ENCODE assay signal across 21 cellular contexts in genomic region chr11:71986131-71986530, GRCh38. TPM values are rescaled to one million over a fixed set of nuclear protein-coding genes. Genes with fewer than 3 reads are reported as not detected.
DNase-seq lines count a peak whose midpoint lies in the region; ATAC-seq, FAIRE-seq and TF ChIP-seq lines count a peak whose summit lies in the region.
"Had no signal": no experiment of that assay in that cellular context is flagged by ENCODE, and none has a peak within 500 bp of the region (broad histone marks: within the 10 kb centered on the region; RNA-seq: fewer than 3 reads in every experiment).

No MANE protein-coding gene starts in this region.

- H4K20me1 ChIP-seq in K562 (replicated peaks; ENCODE audit: control insufficient read depth, insufficient read depth, low read length): no peaks in the 10 kb centered on the region

- H3K27me3 ChIP-seq in K562 (ENCODE audit: control insufficient read depth in 2 of 2, insufficient read depth in 2 of 2, low read length in 2 of 2): no peaks in the 10 kb centered on the region
- H3K27me3 ChIP-seq: pancreas had no signal

- 89% methylated on average over 2 of the region's 2 CpGs for WGBS in K562 (ENCODE audit: insufficient coverage, low coverage, missing lambda C conversion rate)

- H3K79me2 ChIP-seq in K562 (ENCODE audit: control insufficient read depth, insufficient read depth, low read length): no peaks in the 10 kb centered on the region

- H3K9me3 ChIP-seq in K562 (replicated peaks; ENCODE audit: control insufficient read depth, insufficient read depth, low read depth, low read length): no peaks in the 10 kb centered on the region
- H3K9me3 ChIP-seq: pancreas had no signal

- H3K27ac Mint-ChIP-seq in activated naive CD4-positive, alpha-beta T cell treated with anti-CD3 and anti-CD28 coated beads, Interleukin-2, amount 50 U/mL, for 24 hours: peak overlapping the region; percentile 36
- H3K27ac Mint-ChIP-seq in stimulated activated naive B cell treated with anti-CD40 and anti-IgM and Interleukin-4, amounts not matched to agents 10 μg/mL and 1 μg/mL and 100 μg/mL, for 72 hours: peak overlapping the region; percentile 91
- H3K27ac Mint-ChIP-seq: activated naive CD8-positive, alpha-beta T cell; endodermal cell had no signal

- peaks cover 53% of the 10 kb centered on the region for H3K36me3 ChIP-seq in K562 (ENCODE audit: control insufficient read depth, insufficient read depth, low read length)
- H3K36me3 ChIP-seq: pancreas had no signal

- CTCF ChIA-PET in K562 (lab: Yijun Ruan, JAX; ENCODE audit: low intra/inter-chr PET ratio): interaction anchor here (1.1 kb wide), 1 partner anchor 9 kb away, joined by 3 read pairs; no protein-coding TSS in a partner anchor

- H3K9me1 ChIP-seq in K562 (ENCODE audit: control insufficient read depth, insufficient read depth, low read length): no peaks in the 10 kb centered on the region

- POLR2A ChIA-PET in K562 (lab: Yijun Ruan, JAX): interaction anchor here (0.7 to 1.3 kb wide), 4 partner anchors 11 to 32 kb away, joined by 3 to 4 read pairs (median 4); no protein-coding TSS in a partner anchor

- no peak overlapping the region for H2AFZ ChIP-seq in K562 (ENCODE audit: low read depth, low read length)

- DNase-seq in activated naive CD4-positive, alpha-beta T cell treated with Interleukin-2 at 50 U/mL for 16 hours: no peak
- peak; percentile 53 for DNase-seq in NOMO-1 treated with DMSO at 0.1 percent for 48 hours (lab: John Stamatoyannopoulos, UW; ENCODE audit: unreplicated experiment)
- no peak for DNase-seq in K562 (ENCODE audit: extremely low read depth in 1 of 4, low spot score in 3 of 4)
- no peak for DNase-seq in stimulated activated naive B cell treated with anti-CD40 and anti-IgM and Interleukin-4, amounts not matched to agents 10 μg/mL and 1 μg/mL and 100 μg/mL, for 72 hours
- DNase-seq in D341Med (ENCODE audit: low spot score): no peak
- DNase-seq: activated CD4-positive, alpha-beta T cell treated with anti-CD3 and anti-CD28 coated beads, Interleukin-2, amount 50 U/mL, for 48 hours; DMS53; endodermal cell; head of caudate nucleus; NCI-H1417 treated with DMSO at 0.1 percent for 48 hours; NCI-H82; pancreas; stimulated activated naive CD4-positive, alpha-beta T cell had no signal

- H3K9me3 Mint-ChIP-seq in activated naive CD4-positive, alpha-beta T cell treated with anti-CD3 and anti-CD28 coated beads, Interleukin-2, amount 50 U/mL, for 24 hours: no peaks in the 10 kb centered on the region
- no peaks in the 10 kb centered on the region for H3K9me3 Mint-ChIP-seq in stimulated activated naive B cell treated with anti-CD40 and anti-IgM and Interleukin-4, amounts not matched to agents 10 μg/mL and 1 μg/mL and 100 μg/mL, for 72 hours
- H3K9me3 Mint-ChIP-seq: endodermal cell had no signal

- peaks cover 11% of the 10 kb centered on the region for H3K36me3 Mint-ChIP-seq in activated naive CD4-positive, alpha-beta T cell treated with anti-CD3 and anti-CD28 coated beads, Interleukin-2, amount 50 U/mL, for 24 hours
- peaks cover 36 to 56% of the 10 kb centered on the region in 2 donors for H3K36me3 Mint-ChIP-seq in stimulated activated naive B cell treated with anti-CD40 and anti-IgM and Interleukin-4, amounts not matched to agents 10 μg/mL and 1 μg/mL and 100 μg/mL, for 72 hours

- in situ Hi-C loops in K562 (cut with MboI): no loop called here

- H3K4me3 ChIP-seq in K562: no peak overlapping the region
- H3K4me3 ChIP-seq: lung, pancreas had no signal

- ATAC-seq in K562 (no peak), GM21825 (IDR thresholded peaks at IDR 0.05; ENCODE audit: unreplicated experiment) (no peak), GM21786 (IDR thresholded peaks at IDR 0.05; ENCODE audit: unreplicated experiment) (no peak)
- ATAC-seq in stimulated activated naive B cell treated with anti-CD40 and anti-IgM and Interleukin-4, amounts not matched to agents 10 μg/mL and 1 μg/mL and 100 μg/mL, for 72 hours (replicated peaks): peak; percentile 96 to 97
- ATAC-seq: sciatic nerve had no signal

- no peak for FAIRE-seq in K562 (lab: Jason Lieb, UNC)
- FAIRE-seq: pancreas, TTC549 had no signal

- no peak overlapping the region for H3K9ac ChIP-seq in K562 (ENCODE audit: insufficient read depth in 1 of 2, low read depth in 2 of 2, low read length in 2 of 2)

- no peak for TF ChIP-seq CTCF in K562 (IDR thresholded peaks at IDR 0.05 in 2 of 3, conservative IDR thresholded peaks at IDR 0.05 in 1 of 3; ENCODE audit: insufficient read depth in 2 of 3, low read depth in 1 of 3, low read length in 3 of 3)

- no peaks in the 10 kb centered on the region for H3K4me1 ChIP-seq in K562 (replicated peaks in 1 of 2; ENCODE audit: control insufficient read depth in 2 of 2, insufficient read depth in 2 of 2, low read length in 2 of 2)
- H3K4me1 ChIP-seq: pancreas had no signal

- H3K4me1 Mint-ChIP-seq in activated naive CD4-positive, alpha-beta T cell treated with anti-CD3 and anti-CD28 coated beads, Interleukin-2, amount 50 U/mL, for 24 hours: no peaks in the 10 kb centered on the region
- peaks cover 22 to 34% of the 10 kb centered on the region in 2 donors for H3K4me1 Mint-ChIP-seq in stimulated activated naive B cell treated with anti-CD40 and anti-IgM and Interleukin-4, amounts not matched to agents 10 μg/mL and 1 μg/mL and 100 μg/mL, for 72 hours
- H3K4me1 Mint-ChIP-seq: endodermal cell had no signal

- H3K4me3 Mint-ChIP-seq in activated naive CD4-positive, alpha-beta T cell treated with anti-CD3 and anti-CD28 coated beads, Interleukin-2, amount 50 U/mL, for 24 hours: no peak overlapping the region
- peak overlapping the region; percentile 4 to 29 for H3K4me3 Mint-ChIP-seq in stimulated activated naive B cell treated with anti-CD40 and anti-IgM and Interleukin-4, amounts not matched to agents 10 μg/mL and 1 μg/mL and 100 μg/mL, for 72 hours
- H3K4me3 Mint-ChIP-seq: activated naive CD8-positive, alpha-beta T cell; endodermal cell had no signal

- H3K4me2 ChIP-seq in K562 (ENCODE audit: insufficient read depth, low read length): no peak overlapping the region

- H3K27me3 Mint-ChIP-seq in activated naive CD4-positive, alpha-beta T cell treated with anti-CD3 and anti-CD28 coated beads, Interleukin-2, amount 50 U/mL, for 24 hours: no peaks in the 10 kb centered on the region
- no peaks in the 10 kb centered on the region for H3K27me3 Mint-ChIP-seq in stimulated activated naive B cell treated with anti-CD40 and anti-IgM and Interleukin-4, amounts not matched to agents 10 μg/mL and 1 μg/mL and 100 μg/mL, for 72 hours
- H3K27me3 Mint-ChIP-seq: activated naive CD8-positive, alpha-beta T cell had no signal

- H3K27ac ChIP-seq in K562 (ENCODE audit: extremely low read depth, low read depth, low read length): no peak overlapping the region
- H3K27ac ChIP-seq: C4-2B, pancreas had no signal

- intact Hi-C loops in K562 (cut with micrococcal nuclease): no loop called here

- no peak for TF ChIP-seq EP300 in K562 (IDR thresholded peaks at IDR 0.05; ENCODE audit: low read length)

- no peak for TF ChIP-seq POLR2A in K562 (conservative IDR thresholded peaks at IDR 0.05)

- no TSS peak for BruUV-seq in K562 (replicated peaks; lab: Mats Ljungman, UMichigan)

- TF ChIP-seq RAD21 in K562 (CRISPR knock-in tag; conservative IDR thresholded peaks at IDR 0.05 in 1 of 2, IDR thresholded peaks at IDR 0.05 in 1 of 2): no peak

RNA-seq across cellular contexts. Expression of gene IL18BP, which starts 12.6 kb away (rescaled TPM):
- total RNA-seq in K562 (2011; cell fraction: chromatin; rRNA removed; ENCODE audit: low replicate concordance): 50.1 and 71.5 TPM in 2 replicates
- total RNA-seq in K562 (2011; cell fraction: nucleolus; rRNA removed): 32.2 and 35.4 TPM in 2 replicates
- 35.9 and 50.0 TPM in 2 replicates for total RNA-seq in K562 (2011; cell fraction: nucleoplasm; rRNA removed)
- 2.1 and 2.9 TPM in 2 replicates for total RNA-seq in K562 (2014; rRNA removed)
- total RNA-seq in K562 (2014; rRNA removed; fragmentation: Illumina TruSeq; extraction: Trizol): 2.7 and 3.2 TPM in 2 replicates
- total RNA-seq in K562 (2015; rRNA removed; fragmentation: Illumina TruSeq; extraction: Trizol): 3.2 and 3.5 TPM in 2 replicates
- 5.2 and 9.4 TPM in 2 replicates for total RNA-seq in K562 (2021)
- polyA plus RNA-seq in K562 (2011; rRNA removed): 6.4 and 10.7 TPM in 2 replicates
- polyA plus RNA-seq in K562 (2011; cell fraction: cytosol; rRNA removed): 9.9 and 10.0 TPM in 2 replicates
- polyA plus RNA-seq in K562 (2011; cell fraction: nucleus; rRNA removed): 56.7 and 61.5 TPM in 2 replicates
- 5.7 and 12.3 TPM in 2 replicates for polyA plus RNA-seq in K562 (2012)
- 6.1 TPM in 2 replicates for polyA plus RNA-seq in K562 (2014; fragmentation: Illumina TruSeq; extraction: Trizol)
- under 1 TPM; 0.34 to 0.35 TPM for polyA plus RNA-seq in K562 (2014; fragmentation: Nextera tagmentation; extraction: Ambion mirVana)
- polyA plus RNA-seq in K562 (2014; rRNA removed): 6.3 and 7.2 TPM in 2 replicates
- polyA minus RNA-seq in K562 (2011; rRNA and poly(A)+ RNA removed): 9.5 and 10.0 TPM in 2 replicates
- polyA minus RNA-seq in K562 (2011; cell fraction: cytosol; rRNA and poly(A)+ RNA removed): 2.2 and 3.4 TPM in 2 replicates
- 11.3 and 13.7 TPM in 2 replicates for polyA minus RNA-seq in K562 (2011; cell fraction: nucleus; rRNA and poly(A)+ RNA removed)

RNA-seq across cellular contexts. Expression of gene RNF121, which starts 57.3 kb away (rescaled TPM):
- 158 and 240 TPM in 2 replicates for total RNA-seq in K562 (2011; cell fraction: chromatin; rRNA removed; ENCODE audit: low replicate concordance)
- 142 and 158 TPM in 2 replicates for total RNA-seq in K562 (2011; cell fraction: nucleolus; rRNA removed)
- total RNA-seq in K562 (2011; cell fraction: nucleoplasm; rRNA removed): 145 and 161 TPM in 2 replicates
- total RNA-seq in K562 (2014; rRNA removed) (20.5 and 22.9 TPM in 2 replicates), K562 (2014; rRNA removed; fragmentation: Illumina TruSeq; extraction: Trizol) (16.9 and 17.9 TPM in 2 replicates), K562 (2015; rRNA removed; fragmentation: Illumina TruSeq; extraction: Trizol) (17.1 and 18.0 TPM in 2 replicates), K562 (2021) (30.9 and 32.4 TPM in 2 replicates)
- polyA plus RNA-seq in K562 (2011; rRNA removed) (52.9 and 63.4 TPM in 2 replicates), K562 (2014; fragmentation: Illumina TruSeq; extraction: Trizol) (30.6 and 32.0 TPM in 2 replicates), K562 (2014; fragmentation: Nextera tagmentation; extraction: Ambion mirVana) (10 to 100 TPM in 1 of 2 experiments, 1 to 10 TPM in 1; 8.0 to 11.4 TPM), K562 (2014; rRNA removed) (25.8 and 33.5 TPM in 2 replicates)
- polyA plus RNA-seq in K562 (2011; cell fraction: cytosol; rRNA removed): 47.7 and 51.1 TPM in 2 replicates
- polyA plus RNA-seq in K562 (2011; cell fraction: nucleus; rRNA removed): 109 and 124 TPM in 2 replicates
- polyA plus RNA-seq in K562 (2012): 25.9 and 41.7 TPM in 2 replicates
- 84.5 and 88.1 TPM in 2 replicates for polyA minus RNA-seq in K562 (2011; rRNA and poly(A)+ RNA removed)
- 23.1 and 35.7 TPM in 2 replicates for polyA minus RNA-seq in K562 (2011; cell fraction: cytosol; rRNA and poly(A)+ RNA removed)
- 42.8 and 64.2 TPM in 2 replicates for polyA minus RNA-seq in K562 (2011; cell fraction: nucleus; rRNA and poly(A)+ RNA removed)

RNA-seq across cellular contexts. Expression of gene XNDC1N, which starts 57.7 kb away (rescaled TPM):
- total RNA-seq in K562 (2011; cell fraction: chromatin; rRNA removed; ENCODE audit: low replicate concordance): 66.4 and 79.0 TPM in 2 replicates
- total RNA-seq in K562 (2011; cell fraction: nucleolus; rRNA removed): 40.9 and 41.0 TPM in 2 replicates
- total RNA-seq in K562 (2011; cell fraction: nucleoplasm; rRNA removed): 48.5 and 50.4 TPM in 2 replicates
- total RNA-seq in K562 (2014; rRNA removed) (6.8 and 8.2 TPM in 2 replicates), K562 (2014; rRNA removed; fragmentation: Illumina TruSeq; extraction: Trizol) (9.8 and 11.0 TPM in 2 replicates), K562 (2015; rRNA removed; fragmentation: Illumina TruSeq; extraction: Trizol) (7.7 and 11.4 TPM in 2 replicates), K562 (2021) (7.8 and 9.5 TPM in 2 replicates)
- polyA plus RNA-seq in K562 (2011; rRNA removed) (9.7 and 10.2 TPM in 2 replicates), K562 (2014; fragmentation: Illumina TruSeq; extraction: Trizol) (6.4 and 6.8 TPM in 2 replicates), K562 (2014; fragmentation: Nextera tagmentation; extraction: Ambion mirVana) (10 to 100 TPM in 1 of 2 experiments, 1 to 10 TPM in 1; 9.7 to 11.3 TPM), K562 (2014; rRNA removed) (11.1 and 11.5 TPM in 2 replicates)
- 5.2 and 8.8 TPM in 2 replicates for polyA plus RNA-seq in K562 (2011; cell fraction: cytosol; rRNA removed)
- polyA plus RNA-seq in K562 (2011; cell fraction: nucleus; rRNA removed): 22.9 and 23.3 TPM in 2 replicates
- 5.6 and 6.2 TPM in 2 replicates for polyA plus RNA-seq in K562 (2012)
- polyA minus RNA-seq in K562 (2011; rRNA and poly(A)+ RNA removed): 20.9 and 21.6 TPM in 2 replicates
- polyA minus RNA-seq in K562 (2011; cell fraction: cytosol; rRNA and poly(A)+ RNA removed): 2.3 and 6.0 TPM in 2 replicates
- 41.5 and 55.6 TPM in 2 replicates for polyA minus RNA-seq in K562 (2011; cell fraction: nucleus; rRNA and poly(A)+ RNA removed)

Comparison
In these comparisons a context has a peak if more than half of its experiments do, and no peak if none do; other contexts are left out.
1. ATAC-seq: peak in stimulated activated naive B cell treated with anti-CD40 and anti-IgM and Interleukin-4, amounts not matched to agents 10 μg/mL and 1 μg/mL and 100 μg/mL, for 72 hours (2 of 2); none in K562 (single experiment), GM21825 (single experiment) and GM21786 (single experiment).